Comparison of ENCODE assay signal across 10 cellular contexts in the genomic region with DNA sequence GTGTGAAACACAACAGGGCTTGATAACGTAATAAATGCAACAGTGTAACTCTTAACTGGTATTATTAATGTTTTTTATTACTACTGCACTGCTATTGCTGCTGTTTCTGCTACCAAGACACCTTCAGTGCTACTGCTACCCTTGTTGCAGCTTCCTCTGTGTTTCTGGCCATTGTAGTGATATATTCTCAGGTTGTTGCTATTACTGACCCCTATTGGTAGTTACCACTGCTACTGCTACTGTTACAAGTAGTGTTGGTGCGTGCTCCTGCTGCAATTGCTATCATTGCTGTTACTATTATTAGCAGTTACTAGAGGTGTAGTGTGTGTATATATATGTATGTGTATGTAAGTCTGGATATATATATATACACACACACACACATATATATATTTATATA.
DNase-seq lines count a peak whose midpoint lies in the region; ATAC-seq, FAIRE-seq and TF ChIP-seq lines count a peak whose summit lies in the region.
"Had no signal": no experiment of that assay in that cellular context is flagged by ENCODE, and none has a peak within 500 bp of the region (broad histone marks: within the 10 kb centered on the region; RNA-seq: fewer than 3 reads in every experiment).

No MANE protein-coding gene starts in this region.

- no peak overlapping the region for H3K4me2 ChIP-seq in OCI-LY7 (ENCODE audit: low read length)

- H3K27me3 ChIP-seq in BJ (ENCODE audit: control insufficient read depth, insufficient read depth, low read length): no peaks in the 10 kb centered on the region

- intact Hi-C loops in OCI-LY7 (cut with micrococcal nuclease; ENCODE audit: unreplicated experiment) (loop anchor here (2.0 kb wide), 1 partner anchor 846 kb away; no protein-coding TSS in a partner anchor), mucosa of descending colon (cut with DNase I, micrococcal nuclease) (loop anchor here in 1 of 2 donors (5.0 kb wide), 1 partner anchor 132 kb away; no protein-coding TSS in a partner anchor)

- DNase-seq in BJ (ENCODE audit: low read depth): no peak
- peak; percentile 19 for DNase-seq in OCI-LY7 (ENCODE audit: low spot score)
- DNase-seq in foreskin fibroblast: no peak
- DNase-seq in activated CD4-positive, alpha-beta T cell treated with anti-CD3 and anti-CD28 coated beads, Interleukin-2, amount 50 U/mL, for 48 hours: no peak
- DNase-seq in mucosa of descending colon: no peak
- no peak for DNase-seq in GM19239 (ENCODE audit: insufficient read length, low spot score)
- no peak for DNase-seq in hypothalamus (lab: John Stamatoyannopoulos, UW)
- DNase-seq: GDM1, NCI-H2029 had no signal

- no peaks in the 10 kb centered on the region for H3K9me2 ChIP-seq in OCI-LY7 (ENCODE audit: insufficient read depth, low read length)

- H3K4me3 ChIP-seq in BJ (ENCODE audit: low read depth, low read length) (no peak overlapping the region), OCI-LY7 (ENCODE audit: low read depth, low read length, poor library complexity, severe bottlenecking) (no peak overlapping the region), foreskin fibroblast (ENCODE audit: low read depth in 1 of 2, low read length in 2 of 2) (no peak overlapping the region), mucosa of descending colon (no peak overlapping the region)

- H3K9me3 ChIP-seq in OCI-LY7 (ENCODE audit: low read length): no peaks in the 10 kb centered on the region
- no peaks in the 10 kb centered on the region for H3K9me3 ChIP-seq in mucosa of descending colon

- ATAC-seq in GM21619 (IDR thresholded peaks at IDR 0.05; ENCODE audit: unreplicated experiment): peak; percentile 49
- ATAC-seq in mucosa of descending colon: no peak

- POLR2A ChIA-PET in BJ (lab: Charles Lee): no interaction called here
- POLR2A ChIA-PET in OCI-LY7 (lab: Charles Lee): no interaction called here

- BruUV-seq in OCI-LY7 (replicated peaks; lab: Mats Ljungman, UMichigan): no TSS peak

- no peaks in the 10 kb centered on the region for H3K79me2 ChIP-seq in OCI-LY7 (ENCODE audit: insufficient read depth, low read depth, low read length)

- no peaks in the 10 kb centered on the region for H3K36me3 ChIP-seq in BJ (ENCODE audit: control insufficient read depth, insufficient read depth, low read length)
- no peaks in the 10 kb centered on the region for H3K36me3 ChIP-seq in OCI-LY7 (ENCODE audit: insufficient read depth, low read length)
- no peaks in the 10 kb centered on the region for H3K36me3 ChIP-seq in mucosa of descending colon (ENCODE audit: low read depth)

- no peak overlapping the region for H2AFZ ChIP-seq in OCI-LY7 (ENCODE audit: low read length)

- peak; percentile 34 for TF ChIP-seq CTCF in BJ (IDR thresholded peaks at IDR 0.05; ENCODE audit: insufficient read depth, low read depth, low read length)
- peak; percentile 66 for TF ChIP-seq CTCF in OCI-LY7 (conservative IDR thresholded peaks at IDR 0.05; ENCODE audit: low read length)
- peak; percentile 19 for TF ChIP-seq CTCF in foreskin fibroblast (IDR thresholded peaks at IDR 0.05; ENCODE audit: low read depth, low read length)
- no peak for TF ChIP-seq CTCF in mucosa of descending colon (IDR thresholded peaks at IDR 0.05)

- no peak overlapping the region for H3K27ac ChIP-seq in OCI-LY7 (ENCODE audit: low read depth, low read length, poor library complexity, severe bottlenecking)

- no peaks in the 10 kb centered on the region; the same call in 1 of the 2 replicates for H4K20me1 ChIP-seq in OCI-LY7 (ENCODE audit: insufficient read depth, low read length)

- CTCF ChIA-PET in BJ (lab: Yijun Ruan, JAX) (interaction anchor here (1.2 kb wide), 1 partner anchor 845 kb away, joined by 6 read pairs; no protein-coding TSS in a partner anchor), OCI-LY7 (lab: Charles Lee; ENCODE audit: unreplicated experiment) (no interaction called here)

- H3K4me1 ChIP-seq in OCI-LY7 (ENCODE audit: insufficient read depth, low read length, poor library complexity, severe bottlenecking) (no peaks in the 10 kb centered on the region), mucosa of descending colon (ENCODE audit: low read depth) (no peaks in the 10 kb centered on the region)

- FAIRE-seq in GM19239 (lab: Jason Lieb, UNC): no peak
